ENCODE assay signal across 32 cellular contexts in genomic region chr11:48122656-48123055, GRCh38.
"Had no signal": no experiment of that assay in that cellular context is flagged by ENCODE, and none has a peak within 500 bp of the region (broad histone marks: within the 10 kb centered on the region; RNA-seq: fewer than 3 reads in every experiment).

No MANE protein-coding gene starts in this region.

- H3K27ac ChIP-seq: body of pancreas, breast epithelium, cardiac muscle cell, colonic mucosa, esophagus squamous epithelium, gastroesophageal sphincter, heart right ventricle, VCaP had no signal

- ATAC-seq: activated CD8-positive, alpha-beta memory T cell treated with anti-CD3 and anti-CD28 coated beads, Interleukin-2, amount 10 ng/mL, durations not matched to agents 7 days and 5 days; activated T-helper 17 cell treated with anti-CD3 and anti-CD28 coated beads, Interleukin-2, amount 50 U/mL, for 72 hours; body of pancreas; gastroesophageal sphincter; heart right ventricle; T-helper 17 cell; WTC11 had no signal

- H3K4me1 ChIP-seq: body of pancreas, breast epithelium, colonic mucosa, esophagus squamous epithelium, gastroesophageal sphincter, heart right ventricle had no signal

- H3K4me3 ChIP-seq: body of pancreas, breast epithelium, cardiac muscle cell, colonic mucosa, esophagus squamous epithelium, gastroesophageal sphincter, heart right ventricle had no signal

- H3K9me3 ChIP-seq: body of pancreas, breast epithelium, colonic mucosa, esophagus squamous epithelium, gastroesophageal sphincter, heart right ventricle had no signal

- H3K4me1 Mint-ChIP-seq: activated CD4-positive, alpha-beta T cell treated with anti-CD3 and anti-CD28 coated beads, Interleukin-2, amount 10 ng/mL, durations not matched to agents 7 days and 5 days had no signal

- H3K27me3 ChIP-seq: body of pancreas, breast epithelium, cardiac muscle cell, colonic mucosa, esophagus squamous epithelium, gastroesophageal sphincter, heart right ventricle had no signal

- DNase-seq: activated CD4-positive, alpha-beta memory T cell treated with anti-CD3 and anti-CD28 coated beads, Interleukin-2, amount 10 ng/mL, durations not matched to agents 7 days and 5 days; activated CD4-positive, alpha-beta T cell treated with anti-CD3 and anti-CD28 coated beads for 1 hour; activated CD4-positive, alpha-beta T cell treated with anti-CD3 and anti-CD28 coated beads for 4 hours; activated CD4-positive, alpha-beta T cell treated with anti-CD3 and anti-CD28 coated beads, Interleukin-2, amount 10 ng/mL, durations not matched to agents 7 days and 5 days; activated CD4-positive, alpha-beta T cell treated with anti-CD3 and anti-CD28 coated beads, Interleukin-2, amount 50 U/mL, for 4 hours; activated CD8-positive, alpha-beta memory T cell treated with anti-CD3 and anti-CD28 coated beads, Interleukin-2, amount 10 ng/mL, durations not matched to agents 7 days and 5 days; activated CD8-positive, alpha-beta memory T cell treated with anti-CD3 and anti-CD28 coated beads, Interleukin-2, amount 50 U/mL, for 4 hours; activated effector memory CD4-positive, alpha-beta T cell treated with Interleukin-2 at 50 U/mL for 16 hours; activated gamma-delta T cell treated with Interleukin-2 at 50 U/mL for 16 hours; activated naive CD4-positive, alpha-beta T cell treated with anti-CD3 and anti-CD28 coated beads, Interleukin-2, amount 50 U/mL, for 16 hours; activated naive CD4-positive, alpha-beta T cell treated with Interleukin-2 at 50 U/mL for 16 hours; activated T-cell treated with anti-CD3 and anti-CD28 coated beads, Interleukin-2, amount 50 U/mL, for 1 hour; amniotic stem cell; anterior cingulate cortex; body of pancreas; central memory CD4-positive, alpha-beta T cell; cerebellar nuclear complex; colonic mucosa; effector CD8-positive, alpha-beta T cell; erythroblast; esophagus squamous epithelium; foreskin melanocyte; heart right ventricle; T-helper 1 cell; T-helper 17 cell had no signal

- H3K9me3 Mint-ChIP-seq: activated CD4-positive, alpha-beta memory T cell treated with anti-CD3 and anti-CD28 coated beads, Interleukin-2, amount 10 ng/mL, durations not matched to agents 7 days and 5 days; activated CD4-positive, alpha-beta T cell treated with anti-CD3 and anti-CD28 coated beads, Interleukin-2, amount 10 ng/mL, durations not matched to agents 7 days and 5 days; activated T-helper 17 cell treated with anti-CD3 and anti-CD28 coated beads, Interleukin-2, amount 50 U/mL, for 72 hours; WTC11 had no signal

- H3K27me3 Mint-ChIP-seq: activated CD4-positive, alpha-beta memory T cell treated with anti-CD3 and anti-CD28 coated beads, Interleukin-2, amount 10 ng/mL, durations not matched to agents 7 days and 5 days; activated CD4-positive, alpha-beta T cell treated with anti-CD3 and anti-CD28 coated beads, Interleukin-2, amount 10 ng/mL, durations not matched to agents 7 days and 5 days; activated CD8-positive, alpha-beta memory T cell treated with anti-CD3 and anti-CD28 coated beads, Interleukin-2, amount 10 ng/mL, durations not matched to agents 7 days and 5 days; activated naive CD8-positive, alpha-beta T cell; activated T-helper 17 cell treated with anti-CD3 and anti-CD28 coated beads, Interleukin-2, amount 50 U/mL, for 72 hours; T-helper 17 cell had no signal

- H3K36me3 ChIP-seq: breast epithelium, cardiac muscle cell had no signal

- H3K27ac Mint-ChIP-seq: activated CD4-positive, alpha-beta memory T cell treated with anti-CD3 and anti-CD28 coated beads, Interleukin-2, amount 10 ng/mL, durations not matched to agents 7 days and 5 days; activated CD4-positive, alpha-beta T cell treated with anti-CD3 and anti-CD28 coated beads, Interleukin-2, amount 10 ng/mL, durations not matched to agents 7 days and 5 days; activated CD8-positive, alpha-beta memory T cell treated with anti-CD3 and anti-CD28 coated beads, Interleukin-2, amount 10 ng/mL, durations not matched to agents 7 days and 5 days; activated naive CD8-positive, alpha-beta T cell; WTC11 had no signal

- H3K4me3 Mint-ChIP-seq: activated CD4-positive, alpha-beta memory T cell treated with anti-CD3 and anti-CD28 coated beads, Interleukin-2, amount 10 ng/mL, durations not matched to agents 7 days and 5 days; activated CD4-positive, alpha-beta T cell treated with anti-CD3 and anti-CD28 coated beads, Interleukin-2, amount 10 ng/mL, durations not matched to agents 7 days and 5 days; activated CD8-positive, alpha-beta memory T cell treated with anti-CD3 and anti-CD28 coated beads, Interleukin-2, amount 10 ng/mL, durations not matched to agents 7 days and 5 days; activated naive CD8-positive, alpha-beta T cell; activated T-helper 17 cell treated with anti-CD3 and anti-CD28 coated beads, Interleukin-2, amount 50 U/mL, for 72 hours; T-helper 17 cell; WTC11 had no signal
